Comparison of ENCODE assay signal across 8 cellular contexts in the genomic region with DNA sequence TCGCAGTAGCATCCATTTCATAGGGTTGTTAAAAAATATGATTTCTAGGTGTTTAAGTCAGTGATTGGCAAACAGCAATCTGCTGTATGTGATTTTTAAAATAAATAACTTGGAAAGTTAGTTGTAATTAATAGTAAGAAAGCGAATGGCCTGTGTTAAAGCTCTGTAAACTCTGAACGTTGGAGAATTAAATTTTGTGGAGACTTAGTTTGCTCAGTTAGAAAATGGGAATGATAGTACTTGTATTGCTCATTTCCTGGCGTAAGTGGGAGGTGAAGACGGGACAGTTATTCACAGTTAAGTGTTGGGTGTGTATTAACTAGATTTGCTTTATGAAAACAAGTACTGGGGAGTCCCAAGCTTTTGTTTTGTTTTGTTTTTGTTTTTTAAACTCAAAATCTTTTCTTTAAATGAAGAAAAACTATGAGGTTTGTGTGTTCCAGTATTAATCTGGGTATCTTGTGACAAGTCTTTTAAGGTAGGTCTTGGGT. TPM values are rescaled to one million over a fixed set of nuclear protein-coding genes. Genes with fewer than 3 reads are reported as not detected.
DNase-seq lines count a peak whose midpoint lies in the region; ATAC-seq, FAIRE-seq and TF ChIP-seq lines count a peak whose summit lies in the region.

No MANE protein-coding gene starts in this region.

- in situ Hi-C loops in K562 (cut with MboI): no loop called here

- H3K27ac ChIP-seq in A549: peak overlapping the region; percentile 95 to 98
- peak overlapping the region; percentile 100 for H3K27ac ChIP-seq in HL-60 (replicated peaks)
- peak overlapping the region; percentile 99 for H3K27ac ChIP-seq in K562 (ENCODE audit: extremely low read depth, low read depth, low read length)

- H3K9ac ChIP-seq in K562 (ENCODE audit: insufficient read depth in 1 of 2, low read depth in 2 of 2, low read length in 2 of 2): peak overlapping the region; percentile 98 to 99

- H3K79me2 ChIP-seq in K562 (ENCODE audit: control insufficient read depth, insufficient read depth, low read length): peaks cover 83% of the 10 kb centered on the region

- H3K4me1 ChIP-seq in A549 (peaks cover 37% of the 10 kb centered on the region), K562 (replicated peaks in 1 of 2; ENCODE audit: control insufficient read depth in 2 of 2, insufficient read depth in 2 of 2, low read length in 2 of 2) (peaks cover 13 to 31% of the 10 kb centered on the region in 2 experiments; a peak in 4 of 5 replicates)

- no TSS peak for BruUV-seq in K562 (replicated peaks; lab: Mats Ljungman, UMichigan)

- peak overlapping the region; percentile 85; the same call in 1 of the 2 replicates for H2AFZ ChIP-seq in K562 (ENCODE audit: low read depth, low read length)

- ATAC-seq in A549 (no peak), K562 (no peak)

- H3K9me3 ChIP-seq in A549: no peaks in the 10 kb centered on the region
- no peaks in the 10 kb centered on the region for H3K9me3 ChIP-seq in K562 (replicated peaks; ENCODE audit: control insufficient read depth, insufficient read depth, low read depth, low read length)

- TF ChIP-seq CTCF in A549 (IDR thresholded peaks at IDR 0.05) (no peak), HL-60 (IDR thresholded peaks at IDR 0.05; ENCODE audit: insufficient read depth, low read length) (no peak), K562 (IDR thresholded peaks at IDR 0.05 in 2 of 3, conservative IDR thresholded peaks at IDR 0.05 in 1 of 3; ENCODE audit: insufficient read depth in 2 of 3, low read depth in 1 of 3, low read length in 3 of 3) (no peak), GM20000 (IDR thresholded peaks at IDR 0.05; ENCODE audit: extremely low read depth, missing control alignments) (no peak)

- no peak for TF ChIP-seq POLR2A in A549 (IDR thresholded peaks at IDR 0.05; ENCODE audit: low read length)
- no peak for TF ChIP-seq POLR2A in K562 (conservative IDR thresholded peaks at IDR 0.05)

- TF ChIP-seq EP300 in A549 (IDR thresholded peaks at IDR 0.05): no peak
- TF ChIP-seq EP300 in K562 (IDR thresholded peaks at IDR 0.05; ENCODE audit: low read length): no peak

- CTCF ChIA-PET in A549 (lab: Yijun Ruan, JAX) (interaction anchor here (0.6 to 1.5 kb wide), 3 partner anchors 11 to 230 kb away, joined by 3 to 4 read pairs (median 4); no protein-coding TSS in a partner anchor), K562 (lab: Yijun Ruan, JAX; ENCODE audit: low intra/inter-chr PET ratio) (interaction anchor here (3.5 kb wide), 1 partner anchor 231 kb away, joined by 38 read pairs; no protein-coding TSS in a partner anchor)

- intact Hi-C loops in K562 (cut with micrococcal nuclease): no loop called here

- peak overlapping the region; percentile 90 for H3K4me3 ChIP-seq in A549
- H3K4me3 ChIP-seq in HL-60 (replicated peaks; ENCODE audit: insufficient read depth, low read length): peak overlapping the region; percentile 87
- H3K4me3 ChIP-seq in K562: peak overlapping the region; percentile 90

- DNase-seq in A549 (ENCODE audit: low read depth in 1 of 2, low spot score in 1 of 2): no peak
- no peak for DNase-seq in HL-60 (ENCODE audit: low read depth in 1 of 2, low spot score in 1 of 2)
- no peak for DNase-seq in K562 (ENCODE audit: extremely low read depth in 1 of 4, low spot score in 3 of 4)
- DNase-seq in lung microvascular endothelial cell (ENCODE audit: low read depth in 2 of 2): peak; percentile 16 to 45
- no peak for DNase-seq in frontal cortex (ENCODE audit: low spot score in 2 of 2)
- DNase-seq in globus pallidus (ENCODE audit: low spot score): no peak
- no peak for DNase-seq in GM20000 (ENCODE audit: low spot score)
- DNase-seq in DMS114 treated with DMSO at 0.1 percent for 48 hours (lab: John Stamatoyannopoulos, UW; ENCODE audit: unreplicated experiment): no peak

- no peaks in the 10 kb centered on the region; the same call in none of the 2 replicates for H4K20me1 ChIP-seq in K562 (replicated peaks; ENCODE audit: control insufficient read depth, insufficient read depth, low read length)

- peaks cover 38% of the 10 kb centered on the region for H3K36me3 ChIP-seq in K562 (ENCODE audit: control insufficient read depth, insufficient read depth, low read length)

- TF ChIP-seq RAD21 in A549 (conservative IDR thresholded peaks at IDR 0.05 in 1 of 2, IDR thresholded peaks at IDR 0.05 in 1 of 2) (no peak), K562 (CRISPR knock-in tag; conservative IDR thresholded peaks at IDR 0.05 in 1 of 2, IDR thresholded peaks at IDR 0.05 in 1 of 2) (no peak)

- FAIRE-seq in A549 (lab: Jason Lieb, UNC) (no peak), K562 (lab: Jason Lieb, UNC) (no peak), frontal cortex (lab: Jason Lieb, UNC) (no peak)

- POLR2A ChIA-PET in A549 (lab: Yijun Ruan, JAX): interaction anchor here (0.8 to 4.5 kb wide), 6 partner anchors 10 to 738 kb away, joined by 3 to 75 read pairs (median 9); a partner anchor contains a TSS
- POLR2A ChIA-PET in K562 (lab: Yijun Ruan, JAX): interaction anchor here (0.6 to 4.1 kb wide), 12 partner anchors 10 to 1027 kb away, joined by 3 to 65 read pairs (median 8); a partner anchor contains a TSS

- H3K27me3 ChIP-seq in HL-60 (ENCODE audit: insufficient read depth, poor library complexity, severe bottlenecking) (no peaks in the 10 kb centered on the region), K562 (ENCODE audit: control insufficient read depth in 2 of 2, insufficient read depth in 2 of 2, low read length in 2 of 2) (no peaks in the 10 kb centered on the region)

- under 1% methylated on average over 5 of the region's 5 CpGs for WGBS in A549 (ENCODE audit: missing lambda C conversion rate)
- 3% methylated on average over 5 of the region's 5 CpGs for WGBS in K562 (ENCODE audit: insufficient coverage, low coverage, missing lambda C conversion rate)

- no peaks in the 10 kb centered on the region for H3K9me1 ChIP-seq in K562 (ENCODE audit: control insufficient read depth, insufficient read depth, low read length)

- H3K4me2 ChIP-seq in A549 (peak overlapping the region; percentile 82), K562 (ENCODE audit: insufficient read depth, low read length) (peak overlapping the region; percentile 97)

TF ChIP-seq in A549, 52 proteins besides CTCF, POLR2A, EP300 and RAD21 (continues in another document):
- no peak for TF ChIP-seq HOXA7 (CRISPR knock-in tag; IDR thresholded peaks at IDR 0.05)
- no peak for TF ChIP-seq EHMT2 (IDR thresholded peaks at IDR 0.05; ENCODE audit: low read depth)

TF ChIP-seq in K562, 482 proteins besides CTCF, POLR2A, EP300 and RAD21 (continues in another document):
- peak; percentile 50; the same call in 1 of the 2 replicates for TF ChIP-seq POLR2H (tag; IDR thresholded peaks at IDR 0.05; ENCODE audit: low read depth)

RNA-seq across cellular contexts. Expression of a gene that starts 1.0 kb away (rescaled TPM):
- 95.8 and 151 TPM in 2 replicates for polyA plus RNA-seq in A549 (2011; rRNA removed)
- 77.3 and 102 TPM in 2 replicates for polyA plus RNA-seq in A549 (2012; cell fraction: cytosol; rRNA removed)
- 37.0 and 63.1 TPM in 2 replicates for polyA plus RNA-seq in A549 (2012; cell fraction: nucleus; rRNA removed)
- polyA plus RNA-seq in A549 (2017; fragmentation: RNase III; extraction: RNeasy Plus Mini Kit Qiagen cat#74134 plus additional on column Dnase treatment): 249 to 297 TPM (median 253 TPM) in 3 replicates
- polyA minus RNA-seq in A549 (2011; rRNA and poly(A)+ RNA removed): 7.4 and 9.1 TPM in 2 replicates
- total RNA-seq in K562 (2011; cell fraction: chromatin; rRNA removed; ENCODE audit: low replicate concordance): 23.3 and 112 TPM in 2 replicates
- 24.3 and 27.0 TPM in 2 replicates for total RNA-seq in K562 (2011; cell fraction: nucleolus; rRNA removed)
- 34.6 and 38.8 TPM in 2 replicates for total RNA-seq in K562 (2011; cell fraction: nucleoplasm; rRNA removed)
- 696 and 1,428 TPM in 2 replicates for total RNA-seq in K562 (2014; rRNA removed)
- total RNA-seq in K562 (2014; rRNA removed; fragmentation: Illumina TruSeq; extraction: Trizol): 461 and 476 TPM in 2 replicates
- total RNA-seq in K562 (2015; rRNA removed; fragmentation: Illumina TruSeq; extraction: Trizol): 488 and 504 TPM in 2 replicates
- total RNA-seq in K562 (2021): 337 and 346 TPM in 2 replicates
- polyA plus RNA-seq in K562 (2011; rRNA removed): 96.9 and 147 TPM in 2 replicates
- 33.9 and 55.7 TPM in 2 replicates for polyA plus RNA-seq in K562 (2011; cell fraction: cytosol; rRNA removed)
- 25.6 and 30.5 TPM in 2 replicates for polyA plus RNA-seq in K562 (2011; cell fraction: nucleus; rRNA removed)
- 217 and 328 TPM in 2 replicates for polyA plus RNA-seq in K562 (2012)
- polyA plus RNA-seq in K562 (2014; fragmentation: Illumina TruSeq; extraction: Trizol): 455 and 517 TPM in 2 replicates
- 100 to 1,000 TPM; 468 to 510 TPM for polyA plus RNA-seq in K562 (2014; fragmentation: Nextera tagmentation; extraction: Ambion mirVana)
- polyA plus RNA-seq in K562 (2014; rRNA removed): 1,244 and 1,576 TPM in 2 replicates
- 106 and 118 TPM in 2 replicates for polyA minus RNA-seq in K562 (2011; rRNA and poly(A)+ RNA removed)
- polyA minus RNA-seq in K562 (2011; cell fraction: cytosol; rRNA and poly(A)+ RNA removed): 54.5 and 56.8 TPM in 2 replicates
- 30.0 and 70.6 TPM in 2 replicates for polyA minus RNA-seq in K562 (2011; cell fraction: nucleus; rRNA and poly(A)+ RNA removed)
- 205 and 267 TPM in 2 replicates for total RNA-seq in lung microvascular endothelial cell
- total RNA-seq in frontal cortex: 182 TPM

RNA-seq across cellular contexts. Expression of a gene that starts 22.5 kb away (rescaled TPM):
- polyA plus RNA-seq in A549 (2011; rRNA removed) (40.9 and 45.1 TPM in 2 replicates), A549 (2017; fragmentation: RNase III; extraction: RNeasy Plus Mini Kit Qiagen cat#74134 plus additional on column Dnase treatment) (18.9 to 20.0 TPM (median 19.5 TPM) in 3 replicates), K562 (2011; rRNA removed) (64.1 and 78.2 TPM in 2 replicates), K562 (2014; fragmentation: Illumina TruSeq; extraction: Trizol) (41.6 and 52.1 TPM in 2 replicates), K562 (2014; fragmentation: Nextera tagmentation; extraction: Ambion mirVana) (100 to 1,000 TPM; 215 to 231 TPM), K562 (2014; rRNA removed) (55.3 and 74.1 TPM in 2 replicates)
- 17.4 and 18.6 TPM in 2 replicates for polyA plus RNA-seq in A549 (2012; cell fraction: cytosol; rRNA removed)
- 7.7 and 14.1 TPM in 2 replicates for polyA plus RNA-seq in A549 (2012; cell fraction: nucleus; rRNA removed)
- polyA minus RNA-seq in A549 (2011; rRNA and poly(A)+ RNA removed): 12.7 and 14.2 TPM in 2 replicates
- total RNA-seq in K562 (2011; cell fraction: chromatin; rRNA removed; ENCODE audit: low replicate concordance): 21.1 and 37.3 TPM in 2 replicates
- total RNA-seq in K562 (2011; cell fraction: nucleolus; rRNA removed): 16.8 and 19.3 TPM in 2 replicates
- total RNA-seq in K562 (2011; cell fraction: nucleoplasm; rRNA removed): 28.0 and 54.0 TPM in 2 replicates
- total RNA-seq in K562 (2014; rRNA removed) (36.2 and 54.9 TPM in 2 replicates), K562 (2014; rRNA removed; fragmentation: Illumina TruSeq; extraction: Trizol) (52.1 and 54.4 TPM in 2 replicates), K562 (2015; rRNA removed; fragmentation: Illumina TruSeq; extraction: Trizol) (32.5 and 38.1 TPM in 2 replicates), K562 (2021) (50.2 and 51.9 TPM in 2 replicates), lung microvascular endothelial cell (33.9 and 38.8 TPM in 2 replicates), frontal cortex (46.9 TPM)
- 29.7 and 49.3 TPM in 2 replicates for polyA plus RNA-seq in K562 (2011; cell fraction: cytosol; rRNA removed)
- polyA plus RNA-seq in K562 (2011; cell fraction: nucleus; rRNA removed): 45.1 and 60.4 TPM in 2 replicates
- 34.4 and 50.9 TPM in 2 replicates for polyA plus RNA-seq in K562 (2012)
- polyA minus RNA-seq in K562 (2011; rRNA and poly(A)+ RNA removed): 36.3 and 40.6 TPM in 2 replicates
- 11.5 and 13.2 TPM in 2 replicates for polyA minus RNA-seq in K562 (2011; cell fraction: cytosol; rRNA and poly(A)+ RNA removed)
- polyA minus RNA-seq in K562 (2011; cell fraction: nucleus; rRNA and poly(A)+ RNA removed): 16.8 and 28.3 TPM in 2 replicates

Comparison
In these comparisons a context has a peak if more than half of its experiments do, and no peak if none do; other contexts are left out.
1. DNase-seq: peak in lung microvascular endothelial cell (2 of 2); none in A549 (0 of 2), HL-60 (0 of 2), K562 (0 of 4), frontal cortex (0 of 2), globus pallidus (single experiment), GM20000 (single experiment) and DMS114 treated with DMSO at 0.1 percent for 48 hours (single experiment).
2. Peak in every context shown above with its lines, with median percentiles within 50 percentile points of each other: H3K27ac ChIP-seq and H3K4me3 ChIP-seq.